9 cellular contexts compared by ENCODE assay signal in genomic region chr11:60762851-60763691, GRCh38. TPM values are rescaled to one million over a fixed set of nuclear protein-coding genes. Genes with fewer than 3 reads are reported as not detected.
DNase-seq lines count a peak whose midpoint lies in the region; ATAC-seq and TF ChIP-seq lines count a peak whose summit lies in the region.
"Had no signal": no experiment of that assay in that cellular context is flagged by ENCODE, and none has a peak within 500 bp of the region (broad histone marks: within the 10 kb centered on the region; RNA-seq: fewer than 3 reads in every experiment).

No MANE protein-coding gene starts in this region.

- peak; percentile 61 for ATAC-seq in GM21529 (IDR thresholded peaks at IDR 0.05; ENCODE audit: unreplicated experiment)

- DNase-seq in NCI-H2196 (lab: John Stamatoyannopoulos, UW; ENCODE audit: unreplicated experiment) (peak; percentile 31), NCI-H2196 treated with DMSO at 0.1 percent for 48 hours (lab: John Stamatoyannopoulos, UW; ENCODE audit: unreplicated experiment) (no peak), choroid plexus epithelial cell (ENCODE audit: low read depth) (peak; percentile 17), DMS79 (lab: John Stamatoyannopoulos, UW) (no peak), amygdala (lab: John Stamatoyannopoulos, UW) (no peak), hepatic stellate cell (ENCODE audit: low spot score) (no peak)
- peak; percentile 18 for DNase-seq in Jurkat, Clone E6-1 (ENCODE audit: low read depth, low spot score)
- DNase-seq: activated naive CD8-positive, alpha-beta T cell treated with anti-CD3 and anti-CD28 coated beads, Interleukin-2, amount 10 ng/mL, durations not matched to agents 7 days and 5 days had no signal

- peak; percentile 35 for TF ChIP-seq CTCF in choroid plexus epithelial cell (conservative IDR thresholded peaks at IDR 0.05; ENCODE audit: low read depth, low read length)

- H3K4me3 ChIP-seq in Jurkat, Clone E6-1 (ENCODE audit: low read length), result no peak overlapping the region
- H3K4me3 ChIP-seq in choroid plexus epithelial cell (ENCODE audit: low read depth, low read length), result no peak overlapping the region

RNA-seq across cellular contexts. Expression of gene MS4A15, which starts 6.4 kb away (rescaled TPM):
- polyA plus RNA-seq in Jurkat, Clone E6-1 (2012; ENCODE audit: insufficient read depth, insufficient read length), result not detected

RNA-seq across cellular contexts. Expression of gene MS4A10, which starts 22.1 kb away (rescaled TPM):
- not detected for polyA plus RNA-seq in Jurkat, Clone E6-1 (2012; ENCODE audit: insufficient read depth, insufficient read length)

RNA-seq across cellular contexts. Expression of gene MS4A18, which starts 38.6 kb away (rescaled TPM):
- polyA plus RNA-seq in Jurkat, Clone E6-1 (2012; ENCODE audit: insufficient read depth, insufficient read length), result not detected

Comparison
In these comparisons a context has a peak if more than half of its experiments do, and no peak if none do; other contexts are left out.
1. DNase-seq: peak in NCI-H2196 (single experiment), Jurkat, Clone E6-1 (single experiment) and choroid plexus epithelial cell (single experiment); none in NCI-H2196 treated with DMSO at 0.1 percent for 48 hours (single experiment), DMS79 (single experiment), amygdala (0 of 56) and hepatic stellate cell (single experiment).